In genomic region chr6:27894839-27895762, GRCh38 we compare ENCODE assay signal across 9 cellular contexts. TPM values are rescaled to one million over a fixed set of nuclear protein-coding genes. Genes with fewer than 3 reads are reported as not detected.
DNase-seq lines count a peak whose midpoint lies in the region; ATAC-seq and TF ChIP-seq lines count a peak whose summit lies in the region.
"Had no signal": no experiment of that assay in that cellular context is flagged by ENCODE, and none has a peak within 500 bp of the region (broad histone marks: within the 10 kb centered on the region; RNA-seq: fewer than 3 reads in every experiment).

No MANE protein-coding gene starts in this region.

- no peaks in the 10 kb centered on the region for H3K27me3 Mint-ChIP-seq in Calu3 (ENCODE audit: unreplicated experiment)
- H3K27me3 Mint-ChIP-seq in mesothelial cell of epicardium (ENCODE audit: low read depth): no peaks in the 10 kb centered on the region

- BruUV-seq in Calu3 (replicated peaks; lab: Mats Ljungman, UMichigan): no TSS peak

- no peaks in the 10 kb centered on the region for H3K36me3 ChIP-seq in stomach

- H3K9me3 Mint-ChIP-seq in Calu3 (ENCODE audit: low read depth, unreplicated experiment) (no peaks in the 10 kb centered on the region), mesothelial cell of epicardium (no peaks in the 10 kb centered on the region)

- H3K27ac ChIP-seq in stomach: peak overlapping the region; percentile 52 to 94 (median 88)

- DNase-seq in Calu3 (peak; percentile 57), HS-27A (ENCODE audit: low read depth) (peak; percentile 81), NCI-H82 (lab: John Stamatoyannopoulos, UW) (peak; percentile 95), epithelial cell of esophagus (ENCODE audit: low read depth) (peak; percentile 83), mesothelial cell of epicardium (ENCODE audit: low spot score in 2 of 2, unreplicated experiment in 2 of 2) (peak in 1 of 2 experiments; percentile 64), stomach (peak; percentile 49)
- DNase-seq in activated CD8-positive, alpha-beta memory T cell treated with anti-CD3 and anti-CD28 coated beads for 48 hours (ENCODE audit: low read depth in 2 of 3, low spot score in 2 of 3): peak in 2 of 3 experiments; percentile 17 to 24

- no peak for TF ChIP-seq EP300 in stomach (IDR thresholded peaks at IDR 0.05)

- H3K27me3 ChIP-seq in stomach: peaks cover 0 to 34% (median 0%) of the 10 kb centered on the region in 3 donors

- H3K4me3 Mint-ChIP-seq in Calu3 (ENCODE audit: low read depth, unreplicated experiment) (no peak overlapping the region), mesothelial cell of epicardium (no peak overlapping the region)

- no peaks in the 10 kb centered on the region for H3K9me3 ChIP-seq in stomach

- peaks cover 18% of the 10 kb centered on the region for H3K4me1 Mint-ChIP-seq in Calu3 (ENCODE audit: low read depth, unreplicated experiment)
- peaks cover 47% of the 10 kb centered on the region for H3K4me1 Mint-ChIP-seq in mesothelial cell of epicardium

- intact Hi-C loops in Calu3 (cut with micrococcal nuclease; ENCODE audit: unreplicated experiment) (loop anchor here (1.0 to 10.0 kb wide), 9 partner anchors 57 to 1678 kb away; a partner anchor contains a TSS), stomach (cut with DNase I; ENCODE audit: low total_unique reads) (loop anchor here (10.0 kb wide), 2 partner anchors 120 to 730 kb away; no protein-coding TSS in a partner anchor)

- ATAC-seq in HG03097 (IDR thresholded peaks at IDR 0.05; ENCODE audit: low FRiP score, unreplicated experiment): no peak

- H3K27ac Mint-ChIP-seq in Calu3 (ENCODE audit: unreplicated experiment): no peak overlapping the region
- H3K27ac Mint-ChIP-seq in mesothelial cell of epicardium: no peak overlapping the region

- CTCF ChIA-PET in Calu3 (lab: Charles Lee): interaction anchor here (0.8 to 3.0 kb wide), 17 partner anchors 27 to 768 kb away, joined by 3 to 25 read pairs (median 6); a partner anchor contains a TSS

- TF ChIP-seq CTCF in Calu3 (IDR thresholded peaks at IDR 0.05; ENCODE audit: unreplicated experiment) (peak; percentile 85), epithelial cell of esophagus (IDR thresholded peaks at IDR 0.05; ENCODE audit: insufficient read depth, low read depth, low read length, missing control alignments) (peak; percentile 92), mesothelial cell of epicardium (IDR thresholded peaks at IDR 0.05; ENCODE audit: unreplicated experiment) (peak; percentile 61), stomach (IDR thresholded peaks at IDR 0.05) (peak in 5 of 7 experiments; percentile 53 to 90 (median 67))

- H3K4me3 ChIP-seq in epithelial cell of esophagus (ENCODE audit: low read length) (peak overlapping the region; percentile 98), stomach (peak overlapping the region; percentile 54 to 65 (median 60))

- TF ChIP-seq POLR2A in stomach (IDR thresholded peaks at IDR 0.05): peak in 1 of 4 donors; percentile 35

- H3K36me3 Mint-ChIP-seq in Calu3 (ENCODE audit: insufficient read depth, unreplicated experiment) (no peaks in the 10 kb centered on the region), mesothelial cell of epicardium (no peaks in the 10 kb centered on the region)

- H3K4me1 ChIP-seq in stomach: peaks cover 14 to 53% (median 40%) of the 10 kb centered on the region in 4 donors

- 0 to 1% (median 0%) methylated on average over 28 of the region's 28 CpGs for WGBS in stomach, 5 donors

RNA-seq across cellular contexts. Expression of gene OR2B2, which starts 17.1 kb away (rescaled TPM):
- total RNA-seq in Calu3 (2022): not detected in 2 replicates
- not detected in 3 replicates for total RNA-seq in mesothelial cell of epicardium
- not detected for total RNA-seq in stomach
- not detected for polyA plus RNA-seq in stomach
- polyA plus RNA-seq: adipose tissue had no signal
